12 cellular contexts compared by ENCODE assay signal in genomic region chr5:62268239-62268638, GRCh38. TPM values are rescaled to one million over a fixed set of nuclear protein-coding genes. Genes with fewer than 3 reads are reported as not detected.
DNase-seq lines count a peak whose midpoint lies in the region; ATAC-seq and TF ChIP-seq lines count a peak whose summit lies in the region.
"Had no signal": no experiment of that assay in that cellular context is flagged by ENCODE, and none has a peak within 500 bp of the region (broad histone marks: within the 10 kb centered on the region; RNA-seq: fewer than 3 reads in every experiment).

No MANE protein-coding gene starts in this region.

- POLR2A ChIA-PET in HEK293 (lab: Yijun Ruan, JAX): no interaction called here

- TF ChIP-seq CTCF in HEK293 (tag by site-specific recombination; IDR thresholded peaks at IDR 0.05): no peak
- TF ChIP-seq CTCF in adrenal gland (IDR thresholded peaks at IDR 0.05): no peak

- intact Hi-C loops in adrenal gland (cut with DNase I): no loop called here

- DNase-seq in DMS53 (lab: John Stamatoyannopoulos, UW) (peak; percentile 96), NCI-H774 (lab: John Stamatoyannopoulos, UW) (peak; percentile 39), kidney tubule cell (ENCODE audit: low spot score) (peak; percentile 99), DMS153 treated with DMSO at 0.1 percent for 48 hours (lab: John Stamatoyannopoulos, UW; ENCODE audit: unreplicated experiment) (no peak), AG08396 (ENCODE audit: low spot score) (no peak), adrenal gland (no peak)
- DNase-seq: activated naive CD4-positive, alpha-beta T cell treated with Interleukin-2 at 50 U/mL for 16 hours; heart left ventricle had no signal

- H3K4me1 ChIP-seq in HEK293 (ENCODE audit: control insufficient read depth, insufficient read depth, low read length): 0 out of 2 replicates have a peak, but pooled peaks cover 2% of the 10 kb centered on the region
- no peaks in the 10 kb centered on the region for H3K4me1 ChIP-seq in adrenal gland (replicated peaks in 1 of 2)
- H3K4me1 ChIP-seq: heart left ventricle had no signal

- CTCF ChIA-PET in HEK293 (lab: Yijun Ruan, JAX): interaction anchor here (0.5 to 0.7 kb wide), 2 partner anchors 78 to 89 kb away, joined by 3 read pairs; no protein-coding TSS in a partner anchor

- no peak for ATAC-seq in HG03469 (IDR thresholded peaks at IDR 0.05; ENCODE audit: unreplicated experiment)
- ATAC-seq: heart left ventricle, sciatic nerve had no signal

- H3K9me3 ChIP-seq in HEK293 (ENCODE audit: control insufficient read depth, insufficient read depth, low read depth, low read length) (no peaks in the 10 kb centered on the region), adrenal gland (replicated peaks in 1 of 3) (no peaks in the 10 kb centered on the region)
- H3K9me3 ChIP-seq: heart left ventricle, thoracic aorta had no signal

- H3K36me3 ChIP-seq in HEK293 (ENCODE audit: control insufficient read depth in 2 of 2, insufficient read depth in 1 of 2, low read length in 2 of 2): no peaks in the 10 kb centered on the region
- H3K36me3 ChIP-seq in adrenal gland (replicated peaks in 1 of 2): no peaks in the 10 kb centered on the region
- H3K36me3 ChIP-seq: heart left ventricle, thoracic aorta had no signal

- WGBS in adrenal gland, 4 donors: 71 to 89% (median 81%) methylated on average over 1 of the region's 1 CpG

- H3K27ac ChIP-seq in HEK293 (ENCODE audit: extremely low read depth, low read depth, low read length) (no peak overlapping the region), adrenal gland (no peak overlapping the region)
- H3K27ac ChIP-seq: heart left ventricle, thoracic aorta had no signal

- no peaks in the 10 kb centered on the region for H3K27me3 ChIP-seq in adrenal gland
- H3K27me3 ChIP-seq: heart left ventricle had no signal

- H3K4me3 ChIP-seq in HEK293 (ENCODE audit: low read depth, low read length) (no peak overlapping the region), adrenal gland (no peak overlapping the region)
- H3K4me3 ChIP-seq: heart left ventricle, thoracic aorta had no signal

- no peak for TF ChIP-seq POLR2A in adrenal gland (IDR thresholded peaks at IDR 0.05)

TF ChIP-seq in HEK293, 187 proteins besides CTCF, POLR2A, EP300 and RAD21:
- no peak for TF ChIP-seq ZNF18 (tag by site-specific recombination; IDR thresholded peaks at IDR 0.05)
- TF ChIP-seq ZNF239 (tag by site-specific recombination; IDR thresholded peaks at IDR 0.05): no peak
- TF ChIP-seq, protein P1, sequence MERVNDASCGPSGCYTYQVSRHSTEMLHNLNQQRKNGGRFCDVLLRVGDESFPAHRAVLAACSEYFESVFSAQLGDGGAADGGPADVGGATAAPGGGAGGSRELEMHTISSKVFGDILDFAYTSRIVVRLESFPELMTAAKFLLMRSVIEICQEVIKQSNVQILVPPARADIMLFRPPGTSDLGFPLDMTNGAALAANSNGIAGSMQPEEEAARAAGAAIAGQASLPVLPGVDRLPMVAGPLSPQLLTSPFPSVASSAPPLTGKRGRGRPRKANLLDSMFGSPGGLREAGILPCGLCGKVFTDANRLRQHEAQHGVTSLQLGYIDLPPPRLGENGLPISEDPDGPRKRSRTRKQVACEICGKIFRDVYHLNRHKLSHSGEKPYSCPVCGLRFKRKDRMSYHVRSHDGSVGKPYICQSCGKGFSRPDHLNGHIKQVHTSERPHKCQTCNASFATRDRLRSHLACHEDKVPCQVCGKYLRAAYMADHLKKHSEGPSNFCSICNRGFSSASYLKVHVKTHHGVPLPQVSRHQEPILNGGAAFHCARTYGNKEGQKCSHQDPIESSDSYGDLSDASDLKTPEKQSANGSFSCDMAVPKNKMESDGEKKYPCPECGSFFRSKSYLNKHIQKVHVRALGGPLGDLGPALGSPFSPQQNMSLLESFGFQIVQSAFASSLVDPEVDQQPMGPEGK (tag by site-specific recombination; IDR thresholded peaks at IDR 0.05): no peak
- TF ChIP-seq GFI1B (tag by site-specific recombination; IDR thresholded peaks at IDR 0.05): no peak
- 0 out of 2 replicates have a peak, but pooled peaks have one; percentile 6 for TF ChIP-seq EGR2 (tag by site-specific recombination; IDR thresholded peaks at IDR 0.05; ENCODE audit: low read depth)
- peak; percentile 92 for TF ChIP-seq ZNF10 (tag by site-specific recombination; IDR thresholded peaks at IDR 0.05)
- TF ChIP-seq, protein P2, sequence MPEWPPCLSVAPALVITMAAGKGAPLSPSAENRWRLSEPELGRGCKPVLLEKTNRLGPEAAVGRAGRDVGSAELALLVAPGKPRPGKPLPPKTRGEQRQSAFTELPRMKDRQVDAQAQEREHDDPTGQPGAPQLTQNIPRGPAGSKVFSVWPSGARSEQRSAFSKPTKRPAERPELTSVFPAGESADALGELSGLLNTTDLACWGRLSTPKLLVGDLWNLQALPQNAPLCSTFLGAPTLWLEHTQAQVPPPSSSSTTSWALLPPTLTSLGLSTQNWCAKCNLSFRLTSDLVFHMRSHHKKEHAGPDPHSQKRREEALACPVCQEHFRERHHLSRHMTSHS (tag by site-specific recombination; IDR thresholded peaks at IDR 0.05): no peak
- TF ChIP-seq ZNF121 (tag by site-specific recombination; IDR thresholded peaks at IDR 0.05): no peak
- no peak for TF ChIP-seq ZBTB1 (tag by site-specific recombination; IDR thresholded peaks at IDR 0.05)
- peak; percentile 14; the same call in 1 of the 2 replicates for TF ChIP-seq ZFHX2 (tag by site-specific recombination; conservative IDR thresholded peaks at IDR 0.05)
- no peak for TF ChIP-seq ZBTB48 (tag by site-specific recombination; IDR thresholded peaks at IDR 0.05)
- TF ChIP-seq MZF1 (tag by site-specific recombination; IDR thresholded peaks at IDR 0.05; ENCODE audit: borderline replicate concordance): 0 out of 2 replicates have a peak, but pooled peaks have one; percentile 17
- TF ChIP-seq, protein P3, sequence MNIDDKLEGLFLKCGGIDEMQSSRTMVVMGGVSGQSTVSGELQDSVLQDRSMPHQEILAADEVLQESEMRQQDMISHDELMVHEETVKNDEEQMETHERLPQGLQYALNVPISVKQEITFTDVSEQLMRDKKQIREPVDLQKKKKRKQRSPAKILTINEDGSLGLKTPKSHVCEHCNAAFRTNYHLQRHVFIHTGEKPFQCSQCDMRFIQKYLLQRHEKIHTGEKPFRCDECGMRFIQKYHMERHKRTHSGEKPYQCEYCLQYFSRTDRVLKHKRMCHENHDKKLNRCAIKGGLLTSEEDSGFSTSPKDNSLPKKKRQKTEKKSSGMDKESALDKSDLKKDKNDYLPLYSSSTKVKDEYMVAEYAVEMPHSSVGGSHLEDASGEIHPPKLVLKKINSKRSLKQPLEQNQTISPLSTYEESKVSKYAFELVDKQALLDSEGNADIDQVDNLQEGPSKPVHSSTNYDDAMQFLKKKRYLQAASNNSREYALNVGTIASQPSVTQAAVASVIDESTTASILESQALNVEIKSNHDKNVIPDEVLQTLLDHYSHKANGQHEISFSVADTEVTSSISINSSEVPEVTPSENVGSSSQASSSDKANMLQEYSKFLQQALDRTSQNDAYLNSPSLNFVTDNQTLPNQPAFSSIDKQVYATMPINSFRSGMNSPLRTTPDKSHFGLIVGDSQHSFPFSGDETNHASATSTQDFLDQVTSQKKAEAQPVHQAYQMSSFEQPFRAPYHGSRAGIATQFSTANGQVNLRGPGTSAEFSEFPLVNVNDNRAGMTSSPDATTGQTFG (tag by site-specific recombination; IDR thresholded peaks at IDR 0.05; ENCODE audit: borderline replicate concordance): no peak

RNA-seq across cellular contexts. Expression of gene KIF2A, which starts 37.8 kb away (rescaled TPM):
- total RNA-seq in adrenal gland: 10 to 100 TPM; 19.2 to 50.2 (median 24.2) TPM
- 10 to 100 TPM in 1 of 3 donors, 1 to 10 TPM in 2; 2.1 to 33.5 (median 3.6) TPM for polyA plus RNA-seq in adrenal gland

Comparison
In these comparisons a context has a peak if more than half of its experiments do, and no peak if none do; other contexts are left out.
1. DNase-seq: peak in DMS53 (single experiment), NCI-H774 (single experiment) and kidney tubule cell (single experiment); none in DMS153 treated with DMSO at 0.1 percent for 48 hours (single experiment), AG08396 (single experiment) and adrenal gland (0 of 7).